In the genomic region with DNA sequence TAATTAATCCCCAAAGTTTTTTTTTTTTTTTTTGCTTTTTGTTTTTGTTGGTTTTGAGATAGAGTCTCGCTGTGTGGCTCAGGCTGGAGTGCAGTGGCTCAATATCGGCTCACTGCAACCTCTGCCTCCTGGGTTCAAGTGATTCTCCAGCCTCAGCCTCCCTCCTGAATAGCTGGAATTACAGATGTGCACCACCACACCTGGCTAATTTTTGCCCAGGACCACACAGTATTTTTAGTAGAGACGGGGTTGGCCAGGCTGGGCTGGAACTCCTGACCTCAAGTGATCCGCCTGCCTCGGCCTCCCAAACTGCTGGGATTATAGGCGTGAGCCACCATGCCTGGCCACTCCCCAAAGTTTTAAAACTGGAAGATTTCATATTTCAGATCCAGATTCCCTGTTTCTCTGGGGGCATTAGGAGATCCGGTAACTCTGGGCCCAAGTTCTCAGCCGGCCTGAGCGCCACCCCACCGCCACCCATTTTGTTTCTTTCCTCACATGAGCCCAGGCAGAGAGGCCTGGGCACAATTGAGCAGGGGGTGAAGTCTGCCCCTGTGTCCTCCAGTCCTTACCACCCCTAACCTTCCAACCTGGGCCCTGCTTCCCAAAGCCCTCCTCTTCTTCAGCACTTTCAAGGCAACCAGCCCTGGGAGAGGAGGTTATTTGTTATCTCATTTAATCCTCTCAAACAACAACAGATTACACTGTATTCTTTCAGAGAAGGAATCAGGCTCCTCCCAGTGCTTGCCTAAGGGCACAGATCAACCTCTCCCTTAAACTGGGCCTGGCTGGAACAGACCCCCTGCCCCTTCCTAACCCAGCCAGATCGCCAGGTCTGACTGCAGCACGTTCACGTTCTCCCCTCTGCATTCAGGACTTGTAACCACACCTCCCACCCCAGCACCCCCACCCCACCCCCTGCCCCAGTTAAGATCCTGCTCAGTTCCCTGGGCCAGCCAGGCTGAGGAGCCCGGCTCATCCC, we compare ENCODE assay signal across 8 cellular contexts. TPM values are rescaled to one million over a fixed set of nuclear protein-coding genes. Genes with fewer than 3 reads are reported as not detected.
DNase-seq lines count a peak whose midpoint lies in the region; ATAC-seq and TF ChIP-seq lines count a peak whose summit lies in the region.

No MANE protein-coding gene starts in this region.

- no peaks in the 10 kb centered on the region for H3K9me3 Mint-ChIP-seq in activated naive CD8-positive, alpha-beta T cell treated with anti-CD3 and anti-CD28 coated beads, Interleukin-2, amount 10 ng/mL, durations not matched to agents 7 days and 5 days
- H3K9me3 Mint-ChIP-seq in activated naive CD8-positive, alpha-beta T cell treated with anti-CD3 and anti-CD28 coated beads, Interleukin-2, amount 50 U/mL, for 24 hours: no peaks in the 10 kb centered on the region
- H3K9me3 Mint-ChIP-seq in naive B cell: no peaks in the 10 kb centered on the region

- H3K9ac ChIP-seq in mammary epithelial cell (ENCODE audit: insufficient read depth, low read length): peak overlapping the region; percentile 65

- no peaks in the 10 kb centered on the region for H3K36me3 ChIP-seq in mammary epithelial cell (ENCODE audit: insufficient read depth, low read length)
- H3K36me3 ChIP-seq in urinary bladder (ENCODE audit: insufficient read depth): no peaks in the 10 kb centered on the region

- TF ChIP-seq CTCF in mammary epithelial cell (conservative IDR thresholded peaks at IDR 0.05 in 1 of 2, IDR thresholded peaks at IDR 0.05 in 1 of 2; ENCODE audit: extremely low read depth in 1 of 2, insufficient read depth in 1 of 2, low read depth in 1 of 2, low read length in 2 of 2): no peak

- no peaks in the 10 kb centered on the region for H3K27me3 ChIP-seq in mammary epithelial cell (ENCODE audit: insufficient read depth, low read length)

- WGBS in mammary epithelial cell (ENCODE audit: low coverage, missing lambda C conversion rate): 86% methylated on average over 5 of the region's 14 CpGs
- 85% methylated on average over 14 of the region's 14 CpGs for WGBS in urinary bladder

- H3K4me2 ChIP-seq in mammary epithelial cell (ENCODE audit: insufficient read depth, low read depth, low read length): peak overlapping the region; percentile 51

- H3K36me3 Mint-ChIP-seq in activated naive CD8-positive, alpha-beta T cell treated with anti-CD3 and anti-CD28 coated beads, Interleukin-2, amount 10 ng/mL, durations not matched to agents 7 days and 5 days: no peaks in the 10 kb centered on the region
- H3K36me3 Mint-ChIP-seq in activated naive CD8-positive, alpha-beta T cell treated with anti-CD3 and anti-CD28 coated beads, Interleukin-2, amount 50 U/mL, for 24 hours (ENCODE audit: low read depth): no peaks in the 10 kb centered on the region
- no peaks in the 10 kb centered on the region for H3K36me3 Mint-ChIP-seq in naive B cell

- peak overlapping the region; percentile 93 for H3K27ac ChIP-seq in mammary epithelial cell (ENCODE audit: insufficient read depth, low read depth, low read length)
- H3K27ac ChIP-seq in urinary bladder (ENCODE audit: low read depth): peak overlapping the region; percentile 57

- in situ Hi-C loops in mammary epithelial cell (cut with MboI; ENCODE audit: low sequenced_read_pairs in 2 of 2): no loop called here

- ATAC-seq in activated naive CD8-positive, alpha-beta T cell treated with anti-CD3 and anti-CD28 coated beads, Interleukin-2, amount 10 ng/mL, durations not matched to agents 7 days and 5 days (ENCODE audit: low read depth): no peak
- ATAC-seq in activated naive CD8-positive, alpha-beta T cell treated with anti-CD3 and anti-CD28 coated beads, Interleukin-2, amount 50 U/mL, for 24 hours: no peak
- ATAC-seq in naive B cell (ENCODE audit: low read depth in 2 of 2) (no peak), GM19023 (IDR thresholded peaks at IDR 0.05; ENCODE audit: unreplicated experiment) (no peak)

- H3K4me1 ChIP-seq in mammary epithelial cell (ENCODE audit: insufficient read depth, low read length) (peaks cover 32% of the 10 kb centered on the region), urinary bladder (ENCODE audit: insufficient read depth) (no peaks in the 10 kb centered on the region)

- H3K27ac Mint-ChIP-seq in activated naive CD8-positive, alpha-beta T cell treated with anti-CD3 and anti-CD28 coated beads, Interleukin-2, amount 10 ng/mL, durations not matched to agents 7 days and 5 days: peak overlapping the region; percentile 51
- H3K27ac Mint-ChIP-seq in activated naive CD8-positive, alpha-beta T cell treated with anti-CD3 and anti-CD28 coated beads, Interleukin-2, amount 50 U/mL, for 24 hours: no peak overlapping the region
- peak overlapping the region in 5 of 6 donors; percentile 21 to 99 (median 78) for H3K27ac Mint-ChIP-seq in naive B cell

- H3K27me3 Mint-ChIP-seq in activated naive CD8-positive, alpha-beta T cell treated with anti-CD3 and anti-CD28 coated beads, Interleukin-2, amount 10 ng/mL, durations not matched to agents 7 days and 5 days: no peaks in the 10 kb centered on the region
- H3K27me3 Mint-ChIP-seq in activated naive CD8-positive, alpha-beta T cell treated with anti-CD3 and anti-CD28 coated beads, Interleukin-2, amount 50 U/mL, for 24 hours: no peaks in the 10 kb centered on the region
- H3K27me3 Mint-ChIP-seq in naive B cell: no peaks in the 10 kb centered on the region

- H3K4me3 Mint-ChIP-seq in activated naive CD8-positive, alpha-beta T cell treated with anti-CD3 and anti-CD28 coated beads, Interleukin-2, amount 10 ng/mL, durations not matched to agents 7 days and 5 days: peak overlapping the region; percentile 47
- H3K4me3 Mint-ChIP-seq in activated naive CD8-positive, alpha-beta T cell treated with anti-CD3 and anti-CD28 coated beads, Interleukin-2, amount 50 U/mL, for 24 hours: no peak overlapping the region
- peak overlapping the region in 6 of 8 donors; percentile 12 to 86 (median 57) for H3K4me3 Mint-ChIP-seq in naive B cell

- H3K4me3 ChIP-seq in mammary epithelial cell (replicated peaks in 1 of 3; ENCODE audit: insufficient read depth in 1 of 3, low read depth in 2 of 3, low read length in 3 of 3): no peak overlapping the region
- H3K4me3 ChIP-seq in urinary bladder (ENCODE audit: low read depth, low read length): no peak overlapping the region

- dilution Hi-C loops in mammary epithelial cell (cut with HindIII; ENCODE audit: low sequenced_read_pairs): no loop called here

- intact Hi-C loops in mammary epithelial cell (cut with micrococcal nuclease): loop anchor here (1.0 kb wide), 3 partner anchors 8 to 29 kb away; no protein-coding TSS in a partner anchor

- no peaks in the 10 kb centered on the region for H3K9me3 ChIP-seq in mammary epithelial cell (replicated peaks; ENCODE audit: insufficient read depth, low read length)

- no TSS peak for BruUV-seq in mammary epithelial cell (replicated peaks; lab: Mats Ljungman, UMichigan)

- POLR2A ChIA-PET in activated naive CD8-positive, alpha-beta T cell treated with anti-CD3 and anti-CD28 coated beads, Interleukin-2, amount 10 ng/mL, durations not matched to agents 7 days and 5 days (lab: Charles Lee): interaction anchor here (0.7 kb wide), 1 partner anchor 29 kb away, joined by 3 read pairs; no protein-coding TSS in a partner anchor

- no peak for DNase-seq in activated naive CD8-positive, alpha-beta T cell treated with anti-CD3 and anti-CD28 coated beads, Interleukin-2, amount 10 ng/mL, durations not matched to agents 7 days and 5 days
- DNase-seq in activated naive CD8-positive, alpha-beta T cell treated with anti-CD3 and anti-CD28 coated beads, Interleukin-2, amount 50 U/mL, for 24 hours: no peak
- no peak for DNase-seq in mammary epithelial cell
- no peak for DNase-seq in naive B cell
- no peak for DNase-seq in GM03348 (ENCODE audit: low spot score)
- no peak for DNase-seq in activated naive CD4-positive, alpha-beta T cell treated with Interleukin-2 at 50 U/mL for 16 hours

- H3K4me1 Mint-ChIP-seq in activated naive CD8-positive, alpha-beta T cell treated with anti-CD3 and anti-CD28 coated beads, Interleukin-2, amount 10 ng/mL, durations not matched to agents 7 days and 5 days: peaks cover 21% of the 10 kb centered on the region
- peaks cover 25% of the 10 kb centered on the region for H3K4me1 Mint-ChIP-seq in activated naive CD8-positive, alpha-beta T cell treated with anti-CD3 and anti-CD28 coated beads, Interleukin-2, amount 50 U/mL, for 24 hours
- H3K4me1 Mint-ChIP-seq in naive B cell: peaks cover 18 to 38% (median 33%) of the 10 kb centered on the region in 3 donors

- CTCF ChIA-PET in mammary epithelial cell (lab: Charles Lee; ENCODE audit: low non-redundant PET): no interaction called here

- H4K20me1 ChIP-seq in mammary epithelial cell (ENCODE audit: insufficient read depth, low read length): no peaks in the 10 kb centered on the region

- peaks cover 30% of the 10 kb centered on the region for H3K79me2 ChIP-seq in mammary epithelial cell (ENCODE audit: insufficient read depth, low read length)

- no peak overlapping the region for H2AFZ ChIP-seq in mammary epithelial cell (ENCODE audit: low read depth, low read length)

RNA-seq across cellular contexts. Expression of gene CSNK1E, which starts 1.9 kb away (rescaled TPM):
- total RNA-seq in activated naive CD8-positive, alpha-beta T cell treated with anti-CD3 and anti-CD28 coated beads, Interleukin-2, amount 10 ng/mL, durations not matched to agents 7 days and 5 days: 10 to 100 TPM; 98.5 to 99.3 TPM
- 100 to 1,000 TPM; 156 to 370 TPM for total RNA-seq in mammary epithelial cell
- polyA plus RNA-seq in mammary epithelial cell: 255 TPM
- polyA minus RNA-seq in mammary epithelial cell: 212 TPM
- 10 to 100 TPM in 3 of 6 donors, 1 to 10 TPM in 3; 5.8 to 19.6 (median 10.0) TPM for polyA plus RNA-seq in naive B cell (ENCODE audit: low read depth in 6 of 6)
- total RNA-seq in urinary bladder: 71.4 TPM
- 95.8 TPM for polyA plus RNA-seq in urinary bladder

RNA-seq across cellular contexts. Expression of gene TMEM184B, which starts 46.3 kb away (rescaled TPM):
- total RNA-seq in activated naive CD8-positive, alpha-beta T cell treated with anti-CD3 and anti-CD28 coated beads, Interleukin-2, amount 10 ng/mL, durations not matched to agents 7 days and 5 days: 10 to 100 TPM; 29.7 to 31.5 TPM
- total RNA-seq in mammary epithelial cell (10 to 100 TPM; 26.2 to 68.5 TPM), urinary bladder (24.8 TPM)
- polyA plus RNA-seq in mammary epithelial cell (41.1 TPM), naive B cell (ENCODE audit: low read depth in 6 of 6) (1 to 10 TPM in 5 of 6 donors, not detected in 1; 1.8 to 5.9 (median 4.1) TPM), urinary bladder (51.5 TPM)
- 58.2 TPM for polyA minus RNA-seq in mammary epithelial cell
